In genomic region chr3:66822059-66823009, GRCh38 we compare ENCODE assay signal across 8 cellular contexts.
DNase-seq lines count a peak whose midpoint lies in the region; ATAC-seq, FAIRE-seq and TF ChIP-seq lines count a peak whose summit lies in the region.

No MANE protein-coding gene starts in this region.

- TF ChIP-seq CTCF in A549 (IDR thresholded peaks at IDR 0.05) (peak; percentile 54), GM13976 (IDR thresholded peaks at IDR 0.05; ENCODE audit: borderline replicate concordance, control extremely low read depth, extremely low read depth, insufficient read depth, missing control alignments) (peak; percentile 70), endothelial cell (IDR thresholded peaks at IDR 0.05; ENCODE audit: unreplicated experiment) (peak; percentile 84), natural killer cell (IDR thresholded peaks at IDR 0.05) (peak; percentile 75), stomach (IDR thresholded peaks at IDR 0.05) (peak in 5 of 7 experiments; percentile 50 to 67 (median 57))

- H3K27ac ChIP-seq in A549 (no peak overlapping the region), stomach (peak overlapping the region in 3 of 5 donors; percentile 25 to 37 (median 33))

- peaks cover 11% of the 10 kb centered on the region for H3K27me3 Mint-ChIP-seq in activated CD8-positive, alpha-beta T cell treated with anti-CD3 and anti-CD28 coated beads, Interleukin-2, amount 10 ng/mL, durations not matched to agents 7 days and 5 days (ENCODE audit: low read depth)
- H3K27me3 Mint-ChIP-seq in endothelial cell (ENCODE audit: unreplicated experiment) = peaks cover 5% of the 10 kb centered on the region
- peaks cover 2 to 25% of the 10 kb centered on the region in 2 donors for H3K27me3 Mint-ChIP-seq in natural killer cell (ENCODE audit: low read depth in 2 of 2)

- TF ChIP-seq RAD21 in A549 (conservative IDR thresholded peaks at IDR 0.05 in 1 of 2, IDR thresholded peaks at IDR 0.05 in 1 of 2) = peak; percentile 48 to 49; a peak in 4 of 5 replicates

- H3K36me3 Mint-ChIP-seq in activated CD8-positive, alpha-beta T cell treated with anti-CD3 and anti-CD28 coated beads, Interleukin-2, amount 10 ng/mL, durations not matched to agents 7 days and 5 days (ENCODE audit: low read depth) = no peaks in the 10 kb centered on the region
- H3K36me3 Mint-ChIP-seq in endothelial cell (ENCODE audit: low read depth, unreplicated experiment) = no peaks in the 10 kb centered on the region
- no peaks in the 10 kb centered on the region for H3K36me3 Mint-ChIP-seq in natural killer cell

- CTCF ChIA-PET in A549 (lab: Yijun Ruan, JAX) = interaction anchor here (0.6 to 9.8 kb wide), 25 partner anchors 9 to 569 kb away, joined by 3 to 157 read pairs (median 3); no protein-coding TSS in a partner anchor
- CTCF ChIA-PET in activated CD8-positive, alpha-beta T cell treated with anti-CD3 and anti-CD28 coated beads, Interleukin-2, amount 10 ng/mL, durations not matched to agents 7 days and 5 days (lab: Charles Lee) = interaction anchor here (0.6 to 3.2 kb wide), 33 partner anchors 9 to 579 kb away, joined by 3 to 41 read pairs (median 4); no protein-coding TSS in a partner anchor

- H3K4me2 ChIP-seq in A549 = no peak overlapping the region

- no peaks in the 10 kb centered on the region for H3K9me3 ChIP-seq in A549
- no peaks in the 10 kb centered on the region for H3K9me3 ChIP-seq in stomach

- no peaks in the 10 kb centered on the region for H3K9me3 Mint-ChIP-seq in activated CD8-positive, alpha-beta T cell treated with anti-CD3 and anti-CD28 coated beads, Interleukin-2, amount 10 ng/mL, durations not matched to agents 7 days and 5 days (ENCODE audit: insufficient read depth)
- H3K9me3 Mint-ChIP-seq in endothelial cell (ENCODE audit: unreplicated experiment) (no peaks in the 10 kb centered on the region), natural killer cell (no peaks in the 10 kb centered on the region)

- no peaks in the 10 kb centered on the region for H3K27me3 ChIP-seq in stomach

- FAIRE-seq in A549 (lab: Jason Lieb, UNC) = no peak

- in situ Hi-C loops in GM13976 (cut with MboI; ENCODE audit: low sequenced_read_pairs, unreplicated experiment) = no loop called here

- ATAC-seq in A549 = peak; percentile 90 to 93
- peak; percentile 92 for ATAC-seq in HG02870 (IDR thresholded peaks at IDR 0.05; ENCODE audit: unreplicated experiment)
- ATAC-seq in activated CD8-positive, alpha-beta T cell treated with anti-CD3 and anti-CD28 coated beads, Interleukin-2, amount 10 ng/mL, durations not matched to agents 7 days and 5 days = peak; percentile 75
- ATAC-seq in natural killer cell = peak; percentile 58 to 77 (median 59)

- H3K4me3 Mint-ChIP-seq in activated CD8-positive, alpha-beta T cell treated with anti-CD3 and anti-CD28 coated beads, Interleukin-2, amount 10 ng/mL, durations not matched to agents 7 days and 5 days = no peak overlapping the region
- H3K4me3 Mint-ChIP-seq in endothelial cell (ENCODE audit: unreplicated experiment) (no peak overlapping the region), natural killer cell (no peak overlapping the region)

- H3K36me3 ChIP-seq in stomach = no peaks in the 10 kb centered on the region

- POLR2A ChIA-PET in A549 (lab: Yijun Ruan, JAX) = no interaction called here
- POLR2A ChIA-PET in activated CD8-positive, alpha-beta T cell treated with anti-CD3 and anti-CD28 coated beads, Interleukin-2, amount 10 ng/mL, durations not matched to agents 7 days and 5 days (lab: Charles Lee) = no interaction called here

- WGBS in A549 (ENCODE audit: missing lambda C conversion rate) = 37% methylated on average over 12 of the region's 13 CpGs
- WGBS in stomach, 5 donors = 66 to 78% (median 74%) methylated on average over 13 of the region's 13 CpGs

- DNase-seq in A549 (ENCODE audit: low read depth in 1 of 2, low spot score in 1 of 2) (peak; percentile 25 to 60), GM13976 (ENCODE audit: low spot score) (peak; percentile 51), NCI-H345 treated with DMSO at 0.1 percent for 48 hours (lab: John Stamatoyannopoulos, UW; ENCODE audit: unreplicated experiment) (peak; percentile 3), endothelial cell (ENCODE audit: low spot score) (peak; percentile 82), natural killer cell (peak; percentile 30), stomach (peak; percentile 80)
- DNase-seq in activated CD8-positive, alpha-beta T cell treated with anti-CD3 and anti-CD28 coated beads, Interleukin-2, amount 10 ng/mL, durations not matched to agents 7 days and 5 days = peak; percentile 75

- intact Hi-C loops in natural killer cell (cut with micrococcal nuclease) = no loop called here
- intact Hi-C loops in stomach (cut with DNase I; ENCODE audit: low total_unique reads) = no loop called here

- H3K27ac Mint-ChIP-seq in activated CD8-positive, alpha-beta T cell treated with anti-CD3 and anti-CD28 coated beads, Interleukin-2, amount 10 ng/mL, durations not matched to agents 7 days and 5 days = no peak overlapping the region
- no peak overlapping the region for H3K27ac Mint-ChIP-seq in endothelial cell (ENCODE audit: unreplicated experiment)
- H3K27ac Mint-ChIP-seq in natural killer cell = no peak overlapping the region

- TF ChIP-seq POLR2A in A549 (IDR thresholded peaks at IDR 0.05; ENCODE audit: low read length) (no peak), stomach (IDR thresholded peaks at IDR 0.05) (no peak)

- TF ChIP-seq EP300 in A549 (IDR thresholded peaks at IDR 0.05) = no peak
- TF ChIP-seq EP300 in stomach (IDR thresholded peaks at IDR 0.05) = no peak

- H3K4me1 Mint-ChIP-seq in activated CD8-positive, alpha-beta T cell treated with anti-CD3 and anti-CD28 coated beads, Interleukin-2, amount 10 ng/mL, durations not matched to agents 7 days and 5 days (ENCODE audit: low read depth) = no peaks in the 10 kb centered on the region
- H3K4me1 Mint-ChIP-seq in endothelial cell (ENCODE audit: unreplicated experiment) (peaks cover 9% of the 10 kb centered on the region), natural killer cell (no peaks in the 10 kb centered on the region)

- H3K4me1 ChIP-seq in A549 = no peaks in the 10 kb centered on the region
- H3K4me1 ChIP-seq in stomach = peaks cover 0 to 33% (median 21%) of the 10 kb centered on the region in 4 donors

- H3K4me3 ChIP-seq in A549 = no peak overlapping the region
- no peak overlapping the region for H3K4me3 ChIP-seq in stomach

TF ChIP-seq in A549, 52 proteins besides CTCF, POLR2A, EP300 and RAD21:
- TF ChIP-seq ZC3H11A (IDR thresholded peaks at IDR 0.05) (no peak), MAX (IDR thresholded peaks at IDR 0.05) (no peak), EHF (CRISPR knock-in tag; IDR thresholded peaks at IDR 0.05) (no peak), SMC3 (IDR thresholded peaks at IDR 0.05) (peak; percentile 70), HEYL (CRISPR knock-in tag; IDR thresholded peaks at IDR 0.05) (no peak)

Comparison
In these comparisons a context has a peak if more than half of its experiments do, and no peak if none do; other contexts are left out.
1. DNase-seq: peak in every context shown above with its lines; median percentile 82 in endothelial cell; 80 in stomach; 75 in activated CD8-positive, alpha-beta T cell treated with anti-CD3 and anti-CD28 coated beads, Interleukin-2, amount 10 ng/mL, durations not matched to agents 7 days and 5 days; 51 in GM13976; 42 in A549; 30 in natural killer cell; 3 in NCI-H345 treated with DMSO at 0.1 percent for 48 hours.
2. H3K27ac ChIP-seq: peak in stomach (3 of 5); none in A549 (0 of 2).
3. Peak in every context shown above with its lines, with median percentiles within 50 percentile points of each other: ATAC-seq and CTCF ChIP-seq.